Comparison of ENCODE assay signal across 9 cellular contexts in the genomic region with DNA sequence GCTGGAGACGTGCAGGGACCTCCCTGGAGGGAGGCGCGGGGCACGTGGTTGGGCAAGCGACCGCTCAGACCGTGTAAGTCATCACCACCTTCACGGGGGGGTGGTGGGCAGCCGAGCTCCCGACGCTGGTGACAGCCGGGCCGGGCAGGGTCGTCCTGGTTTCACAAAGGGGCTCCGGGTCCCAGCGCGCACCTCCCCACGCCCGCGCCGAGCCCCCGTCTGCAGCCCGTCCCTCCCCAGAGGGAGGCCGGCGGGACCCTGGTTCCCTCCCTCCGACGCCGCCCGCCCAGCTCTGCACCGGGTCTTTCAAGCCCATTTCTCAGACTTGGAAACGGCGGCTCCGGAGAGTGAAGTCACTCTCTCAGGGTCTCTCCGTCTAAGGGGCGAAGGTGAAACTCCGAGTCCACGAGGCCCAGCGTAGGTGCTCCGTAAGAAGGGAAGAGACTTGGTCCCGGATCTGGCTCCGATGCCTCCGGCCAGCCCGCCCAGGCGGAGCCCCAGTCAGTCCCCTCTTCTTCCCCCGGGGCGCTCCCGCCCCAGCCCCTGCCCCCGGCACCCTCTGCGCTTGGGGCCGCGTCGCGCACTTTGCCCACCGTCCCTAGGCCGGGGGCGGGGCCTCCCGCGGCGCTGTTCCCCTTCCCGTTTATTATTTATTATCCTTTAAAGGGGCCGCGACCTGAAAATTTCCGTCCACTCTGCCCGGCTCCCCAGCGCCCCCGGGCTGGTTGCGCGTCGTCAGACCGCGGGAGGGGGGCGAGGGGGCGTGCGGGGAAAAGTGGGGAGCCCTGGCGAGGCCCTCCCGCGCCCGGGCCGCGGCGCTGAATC. TPM values are rescaled to one million over a fixed set of nuclear protein-coding genes. Genes with fewer than 3 reads are reported as not detected.
DNase-seq lines count a peak whose midpoint lies in the region; ATAC-seq, FAIRE-seq and TF ChIP-seq lines count a peak whose summit lies in the region.
"Had no signal": no experiment of that assay in that cellular context is flagged by ENCODE, and none has a peak within 500 bp of the region (broad histone marks: within the 10 kb centered on the region; RNA-seq: fewer than 3 reads in every experiment).

No MANE protein-coding gene starts in this region.

- peaks cover 0 to 13% (median 10%) of the 10 kb centered on the region in 45 donors for H3K27me3 ChIP-seq in dorsolateral prefrontal cortex
- no peaks in the 10 kb centered on the region for H3K27me3 ChIP-seq in HepG2 (ENCODE audit: control insufficient read depth in 1 of 2, insufficient read depth in 2 of 2, low read length in 2 of 2)

- H3K79me2 ChIP-seq in HepG2 (ENCODE audit: insufficient read depth, low read length): peaks cover 48% of the 10 kb centered on the region

- H3K36me3 ChIP-seq in HepG2 (replicated peaks in 1 of 2; ENCODE audit: control insufficient read depth in 1 of 2, insufficient read depth in 2 of 2, low read length in 2 of 2): peaks cover 1 to 16% of the 10 kb centered on the region in 2 experiments; a peak in 4 of 5 replicates

- no TSS peak for BruUV-seq in HepG2 (replicated peaks; lab: Mats Ljungman, UMichigan)

- TF ChIP-seq POLR2A in HepG2 (IDR thresholded peaks at IDR 0.05; ENCODE audit: insufficient read depth in 1 of 2, low read depth in 2 of 2, low read length in 2 of 2): peak in 1 of 2 experiments; percentile 33; a peak in 2 of 4 replicates

- H3K4me3 ChIP-seq in dorsolateral prefrontal cortex (peak overlapping the region; percentile 61 to 95 (median 81)), HepG2 (replicated peaks in 1 of 3; ENCODE audit: insufficient read depth in 1 of 3, low read depth in 2 of 3, low read length in 3 of 3) (peak overlapping the region; percentile 88 to 98 (median 96))

- in situ Hi-C loops in HepG2 (cut with HindIII; ENCODE audit: extremely low pct_ligation_motif_present, low pct_unique_long_range_greater_than_20kb): loop anchor here (5.0 kb wide), 1 partner anchor 37 kb away; no protein-coding TSS in a partner anchor

- intact Hi-C loops in dorsolateral prefrontal cortex (cut with DNase I): loop anchor here in 1 of 2 donors (10.0 kb wide), 2 partner anchors 260 to 310 kb away; partner anchors contain the start of genes CBARP and RNF126
- intact Hi-C loops in HepG2 (cut with micrococcal nuclease; ENCODE audit: unreplicated experiment): loop anchor here (10.0 kb wide), 1 partner anchor 260 kb away; the partner anchor contains the start of gene RNF126

- H3K4me2 ChIP-seq in HepG2 (ENCODE audit: low read depth, low read length): peak overlapping the region; percentile 85

- POLR2A ChIA-PET in HepG2 (lab: Yijun Ruan, JAX): interaction anchor here (0.6 to 4.6 kb wide), 8 partner anchors 10 to 58 kb away, joined by 3 to 61 read pairs (median 6); partner anchors contain the start of gene WDR18

- no peak; the same call in 1 of the 2 replicates for TF ChIP-seq RAD21 in HepG2 (CRISPR knock-in tag; IDR thresholded peaks at IDR 0.05)

- no peak overlapping the region for H2AFZ ChIP-seq in HepG2 (ENCODE audit: low read length)

- H3K27ac ChIP-seq in C4-2B (peak overlapping the region; percentile 91), dorsolateral prefrontal cortex (peak overlapping the region in 55 of 59 donors; percentile 23 to 88 (median 77)), HepG2 (ENCODE audit: extremely low read length, insufficient read depth, low read length) (peak overlapping the region; percentile 92)

- DNase-seq in GM19239 (ENCODE audit: insufficient read length, low spot score) (peak; percentile 94), NCI-H526 (lab: John Stamatoyannopoulos, UW) (peak; percentile 72 to 87), dorsolateral prefrontal cortex (peak; percentile 69 to 86 (median 76)), HepG2 (ENCODE audit: low spot score) (peak; percentile 82)
- DNase-seq in activated CD4-positive, alpha-beta T cell treated with anti-CD3 and anti-CD28 coated beads, Interleukin-2, amount 50 U/mL, for 1 hour: peak; percentile 70
- peak; percentile 70 to 72 for DNase-seq in stimulated activated CD4-positive, alpha-beta T cell treated with anti-CD3 and anti-CD28 coated beads, Interleukin-4, amount 100 ng/mL, for 4 hours

- H4K20me1 ChIP-seq in HepG2 (ENCODE audit: insufficient read depth, low read length): peaks cover 10% of the 10 kb centered on the region; the same call in 1 of the 2 replicates

- TF ChIP-seq EP300 in HepG2 (IDR thresholded peaks at IDR 0.05; ENCODE audit: low read depth in 2 of 2, low read length in 2 of 2) (peak in 1 of 2 experiments; percentile 32; a peak in 2 of 4 replicates), HepG2 (CRISPR knock-in tag; IDR thresholded peaks at IDR 0.05; ENCODE audit: borderline replicate concordance) (no peak; the same call in 1 of the 2 replicates)

- CTCF ChIA-PET in HepG2 (lab: Yijun Ruan, JAX; ENCODE audit: low intra/inter-chr PET ratio, low total read pairs): interaction anchor here (3.5 kb wide), 1 partner anchor 58 kb away, joined by 14 read pairs; the partner anchor contains the start of gene WDR18

- H3K9me3 ChIP-seq in HepG2 (ENCODE audit: low read length): no peaks in the 10 kb centered on the region

- TF ChIP-seq CTCF in C4-2B (conservative IDR thresholded peaks at IDR 0.05): no peak
- TF ChIP-seq CTCF in dorsolateral prefrontal cortex (IDR thresholded peaks at IDR 0.05 in 54 of 56, conservative IDR thresholded peaks at IDR 0.05 in 2 of 56; ENCODE audit: low read depth in 1 of 56, partially characterized antibody in 56 of 56): peak in 23 of 56 donors; percentile 4 to 51 (median 15)
- TF ChIP-seq CTCF in HepG2 (CRISPR knock-in tag; IDR thresholded peaks at IDR 0.05): no peak

- H3K4me1 ChIP-seq in HepG2 (ENCODE audit: insufficient read depth, low read length): peaks cover 41% of the 10 kb centered on the region

- FAIRE-seq in GM19239 (lab: Jason Lieb, UNC) (peak; percentile 93), HepG2 (lab: Jason Lieb, UNC) (no peak)

- peak overlapping the region; percentile 98 for H3K9ac ChIP-seq in HepG2 (ENCODE audit: insufficient read depth, low read depth, low read length)

- WGBS in HepG2 (ENCODE audit: low lambda C conversion rate): 0% methylated on average over 15 of the region's 81 CpGs

- ATAC-seq in HG03457 (IDR thresholded peaks at IDR 0.05; ENCODE audit: unreplicated experiment): peak; percentile 37
- peak; percentile 63 for ATAC-seq in HepG2

RNA-seq across cellular contexts. Expression of gene ARID3A, which starts 0.5 kb away (rescaled TPM):
- total RNA-seq in dorsolateral prefrontal cortex (10 to 100 TPM in 40 of 120 experiments, 1 to 10 TPM in 80; 3.8 to 17.6 (median 8.7) TPM), HepG2 (2016; rRNA removed; fragmentation: Illumina TruSeq; extraction: Trizol) (53.8 and 71.3 TPM in 2 replicates)
- total RNA-seq in HepG2 (2016; cell fraction: cytosol; rRNA removed; fragmentation: Illumina TruSeq; extraction: Trizol; ENCODE audit: low read depth): 26.5 and 31.5 TPM in 2 replicates
- total RNA-seq in HepG2 (2016; cell fraction: insoluble cytoplasmic fraction; rRNA removed; fragmentation: Illumina TruSeq; extraction: Trizol): 41.5 and 68.9 TPM in 2 replicates
- total RNA-seq in HepG2 (2016; cell fraction: membrane; rRNA removed; fragmentation: Illumina TruSeq; extraction: Trizol): 56.8 and 62.2 TPM in 2 replicates
- total RNA-seq in HepG2 (2016; cell fraction: nucleus; rRNA removed; fragmentation: Illumina TruSeq; extraction: Trizol): 35.6 and 47.1 TPM in 2 replicates
- 77.9 and 102 TPM in 2 replicates for polyA plus RNA-seq in HepG2 (2011; rRNA removed)
- 44.7 and 68.0 TPM in 2 replicates for polyA plus RNA-seq in HepG2 (2011; cell fraction: cytosol; rRNA removed)
- 150 and 160 TPM in 2 replicates for polyA plus RNA-seq in HepG2 (2011; cell fraction: nucleus; rRNA removed)
- 78.6 and 99.3 TPM in 2 replicates for polyA plus RNA-seq in HepG2 (2012)
- polyA plus RNA-seq in HepG2 (2016; cell fraction: cytosol; fragmentation: Illumina TruSeq; extraction: Trizol; ENCODE audit: low read depth): 31.0 and 31.3 TPM in 2 replicates
- polyA plus RNA-seq in HepG2 (2016; cell fraction: insoluble cytoplasmic fraction; fragmentation: Illumina TruSeq; extraction: Trizol; ENCODE audit: low read depth): 58.1 and 70.4 TPM in 2 replicates
- 47.1 and 58.2 TPM in 2 replicates for polyA plus RNA-seq in HepG2 (2016; cell fraction: membrane; fragmentation: Illumina TruSeq; extraction: Trizol; ENCODE audit: low read depth)
- polyA plus RNA-seq in HepG2 (2016; cell fraction: nucleus; fragmentation: Illumina TruSeq; extraction: Trizol; ENCODE audit: insufficient read depth, low read depth): 76.0 and 89.6 TPM in 2 replicates
- polyA minus RNA-seq in HepG2 (2011; rRNA and poly(A)+ RNA removed; ENCODE audit: low replicate concordance): 15.5 and 299 TPM in 2 replicates
- 163 and 199 TPM in 2 replicates for polyA minus RNA-seq in HepG2 (2011; cell fraction: cytosol; rRNA and poly(A)+ RNA removed)
- 48.5 and 77.1 TPM in 2 replicates for polyA minus RNA-seq in HepG2 (2011; cell fraction: nucleus; rRNA and poly(A)+ RNA removed)

RNA-seq across cellular contexts. Expression of gene KISS1R, which starts 8.2 kb away (rescaled TPM):
- total RNA-seq in dorsolateral prefrontal cortex (1 to 10 TPM in 59 of 120 experiments, under 1 TPM in 56, not detected in 5; 0.29 to 3.5 (median 1.0) TPM), HepG2 (2016; rRNA removed; fragmentation: Illumina TruSeq; extraction: Trizol) (3.9 and 10.2 TPM in 2 replicates)
- total RNA-seq in HepG2 (2016; cell fraction: cytosol; rRNA removed; fragmentation: Illumina TruSeq; extraction: Trizol; ENCODE audit: low read depth): 4.7 and 5.1 TPM in 2 replicates
- 3.2 and 9.6 TPM in 2 replicates for total RNA-seq in HepG2 (2016; cell fraction: insoluble cytoplasmic fraction; rRNA removed; fragmentation: Illumina TruSeq; extraction: Trizol)
- 7.1 and 8.6 TPM in 2 replicates for total RNA-seq in HepG2 (2016; cell fraction: membrane; rRNA removed; fragmentation: Illumina TruSeq; extraction: Trizol)
- 8.2 and 8.4 TPM in 2 replicates for total RNA-seq in HepG2 (2016; cell fraction: nucleus; rRNA removed; fragmentation: Illumina TruSeq; extraction: Trizol)
- 1.1 and 1.5 TPM in 2 replicates for polyA plus RNA-seq in HepG2 (2011; rRNA removed)
- polyA plus RNA-seq in HepG2 (2011; cell fraction: cytosol; rRNA removed): 1.6 and 3.0 TPM in 2 replicates
- 10.4 and 11.9 TPM in 2 replicates for polyA plus RNA-seq in HepG2 (2011; cell fraction: nucleus; rRNA removed)
- polyA plus RNA-seq in HepG2 (2012): 2.8 and 4.0 TPM in 2 replicates
- polyA plus RNA-seq in HepG2 (2016; cell fraction: cytosol; fragmentation: Illumina TruSeq; extraction: Trizol; ENCODE audit: low read depth): 3.6 and 4.4 TPM in 2 replicates
- 4.2 and 5.9 TPM in 2 replicates for polyA plus RNA-seq in HepG2 (2016; cell fraction: insoluble cytoplasmic fraction; fragmentation: Illumina TruSeq; extraction: Trizol; ENCODE audit: low read depth)
- 4.5 and 6.0 TPM in 2 replicates for polyA plus RNA-seq in HepG2 (2016; cell fraction: membrane; fragmentation: Illumina TruSeq; extraction: Trizol; ENCODE audit: low read depth)
- polyA plus RNA-seq in HepG2 (2016; cell fraction: nucleus; fragmentation: Illumina TruSeq; extraction: Trizol; ENCODE audit: insufficient read depth, low read depth): 15.3 and 19.1 TPM in 2 replicates
- 5.9 TPM in 1 of 2 replicates, not detected in the other for polyA minus RNA-seq in HepG2 (2011; rRNA and poly(A)+ RNA removed; ENCODE audit: low replicate concordance)
- polyA minus RNA-seq in HepG2 (2011; cell fraction: cytosol; rRNA and poly(A)+ RNA removed): 2.4 and 3.7 TPM in 2 replicates
- polyA minus RNA-seq in HepG2 (2011; cell fraction: nucleus; rRNA and poly(A)+ RNA removed): 0.50 and 0.77 TPM in 2 replicates

RNA-seq across cellular contexts. Expression of gene R3HDM4, which starts 12.3 kb away (rescaled TPM):
- total RNA-seq in dorsolateral prefrontal cortex (10 to 100 TPM; 26.1 to 60.5 (median 37.5) TPM), HepG2 (2016; rRNA removed; fragmentation: Illumina TruSeq; extraction: Trizol) (21.8 and 26.2 TPM in 2 replicates)
- total RNA-seq in HepG2 (2016; cell fraction: cytosol; rRNA removed; fragmentation: Illumina TruSeq; extraction: Trizol; ENCODE audit: low read depth): 17.5 and 31.0 TPM in 2 replicates
- total RNA-seq in HepG2 (2016; cell fraction: insoluble cytoplasmic fraction; rRNA removed; fragmentation: Illumina TruSeq; extraction: Trizol): 22.0 and 24.7 TPM in 2 replicates
- 29.7 and 34.2 TPM in 2 replicates for total RNA-seq in HepG2 (2016; cell fraction: membrane; rRNA removed; fragmentation: Illumina TruSeq; extraction: Trizol)
- total RNA-seq in HepG2 (2016; cell fraction: nucleus; rRNA removed; fragmentation: Illumina TruSeq; extraction: Trizol): 16.4 and 18.7 TPM in 2 replicates
- 26.9 and 40.4 TPM in 2 replicates for polyA plus RNA-seq in HepG2 (2011; rRNA removed)
- polyA plus RNA-seq in HepG2 (2011; cell fraction: cytosol; rRNA removed): 30.7 and 39.0 TPM in 2 replicates
- polyA plus RNA-seq in HepG2 (2011; cell fraction: nucleus; rRNA removed): 57.8 and 68.0 TPM in 2 replicates
- 22.6 and 31.3 TPM in 2 replicates for polyA plus RNA-seq in HepG2 (2012)
- polyA plus RNA-seq in HepG2 (2016; cell fraction: cytosol; fragmentation: Illumina TruSeq; extraction: Trizol; ENCODE audit: low read depth): 24.5 and 25.3 TPM in 2 replicates
- polyA plus RNA-seq in HepG2 (2016; cell fraction: insoluble cytoplasmic fraction; fragmentation: Illumina TruSeq; extraction: Trizol; ENCODE audit: low read depth): 39.3 and 43.4 TPM in 2 replicates
- 44.4 and 45.0 TPM in 2 replicates for polyA plus RNA-seq in HepG2 (2016; cell fraction: membrane; fragmentation: Illumina TruSeq; extraction: Trizol; ENCODE audit: low read depth)
- polyA plus RNA-seq in HepG2 (2016; cell fraction: nucleus; fragmentation: Illumina TruSeq; extraction: Trizol; ENCODE audit: insufficient read depth, low read depth): 58.7 and 76.5 TPM in 2 replicates
- 15.6 and 40.4 TPM in 2 replicates for polyA minus RNA-seq in HepG2 (2011; rRNA and poly(A)+ RNA removed; ENCODE audit: low replicate concordance)
- 11.7 and 15.6 TPM in 2 replicates for polyA minus RNA-seq in HepG2 (2011; cell fraction: cytosol; rRNA and poly(A)+ RNA removed)
- polyA minus RNA-seq in HepG2 (2011; cell fraction: nucleus; rRNA and poly(A)+ RNA removed): 8.1 and 9.8 TPM in 2 replicates

RNA-seq across cellular contexts. Expression of gene RNU6-9, which starts 32.0 kb away (rescaled TPM):
- total RNA-seq in dorsolateral prefrontal cortex (not detected), HepG2 (2016; rRNA removed; fragmentation: Illumina TruSeq; extraction: Trizol) (under 0.01 TPM in 1 of 2 replicates, not detected in the other)
- total RNA-seq in HepG2 (2016; cell fraction: cytosol; rRNA removed; fragmentation: Illumina TruSeq; extraction: Trizol; ENCODE audit: low read depth): under 0.01 TPM in 2 replicates
- total RNA-seq in HepG2 (2016; cell fraction: insoluble cytoplasmic fraction; rRNA removed; fragmentation: Illumina TruSeq; extraction: Trizol): under 0.01 TPM in 1 of 2 replicates, not detected in the other
- under 0.01 TPM in 1 of 2 replicates, not detected in the other for total RNA-seq in HepG2 (2016; cell fraction: membrane; rRNA removed; fragmentation: Illumina TruSeq; extraction: Trizol)
- not detected in 2 replicates for total RNA-seq in HepG2 (2016; cell fraction: nucleus; rRNA removed; fragmentation: Illumina TruSeq; extraction: Trizol)
- not detected in 2 replicates for polyA plus RNA-seq in HepG2 (2011; rRNA removed)
- not detected in 2 replicates for polyA plus RNA-seq in HepG2 (2011; cell fraction: cytosol; rRNA removed)
- polyA plus RNA-seq in HepG2 (2011; cell fraction: nucleus; rRNA removed): not detected in 2 replicates
- not detected in 2 replicates for polyA plus RNA-seq in HepG2 (2012)
- polyA plus RNA-seq in HepG2 (2016; cell fraction: cytosol; fragmentation: Illumina TruSeq; extraction: Trizol; ENCODE audit: low read depth): not detected in 2 replicates
- polyA plus RNA-seq in HepG2 (2016; cell fraction: insoluble cytoplasmic fraction; fragmentation: Illumina TruSeq; extraction: Trizol; ENCODE audit: low read depth): not detected in 2 replicates
- polyA plus RNA-seq in HepG2 (2016; cell fraction: membrane; fragmentation: Illumina TruSeq; extraction: Trizol; ENCODE audit: low read depth): not detected in 2 replicates
- polyA plus RNA-seq in HepG2 (2016; cell fraction: nucleus; fragmentation: Illumina TruSeq; extraction: Trizol; ENCODE audit: insufficient read depth, low read depth): not detected in 2 replicates
- under 0.01 TPM in 1 of 2 replicates, not detected in the other for polyA minus RNA-seq in HepG2 (2011; rRNA and poly(A)+ RNA removed; ENCODE audit: low replicate concordance)
- polyA minus RNA-seq in HepG2 (2011; cell fraction: cytosol; rRNA and poly(A)+ RNA removed): under 0.01 TPM in 1 of 2 replicates, not detected in the other
- polyA minus RNA-seq in HepG2 (2011; cell fraction: nucleus; rRNA and poly(A)+ RNA removed): not detected in 2 replicates
- total RNA-seq: activated CD8-positive, alpha-beta memory T cell treated with anti-CD3 and anti-CD28 coated beads for 36 hours had no signal

RNA-seq across cellular contexts. Expression of gene MED16, which starts 32.3 kb away (rescaled TPM):
- total RNA-seq in dorsolateral prefrontal cortex (100 to 1,000 TPM in 1 of 120 experiments, 10 to 100 TPM in 119; 48.8 to 100 (median 63.9) TPM), HepG2 (2016; rRNA removed; fragmentation: Illumina TruSeq; extraction: Trizol) (14.8 and 18.4 TPM in 2 replicates)
- total RNA-seq in HepG2 (2016; cell fraction: cytosol; rRNA removed; fragmentation: Illumina TruSeq; extraction: Trizol; ENCODE audit: low read depth): 6.4 and 6.7 TPM in 2 replicates
- 14.0 and 16.4 TPM in 2 replicates for total RNA-seq in HepG2 (2016; cell fraction: insoluble cytoplasmic fraction; rRNA removed; fragmentation: Illumina TruSeq; extraction: Trizol)
- total RNA-seq in HepG2 (2016; cell fraction: membrane; rRNA removed; fragmentation: Illumina TruSeq; extraction: Trizol): 12.3 and 14.3 TPM in 2 replicates
- 11.3 and 13.2 TPM in 2 replicates for total RNA-seq in HepG2 (2016; cell fraction: nucleus; rRNA removed; fragmentation: Illumina TruSeq; extraction: Trizol)
- polyA plus RNA-seq in HepG2 (2011; rRNA removed): 13.3 and 16.9 TPM in 2 replicates
- 17.9 and 30.0 TPM in 2 replicates for polyA plus RNA-seq in HepG2 (2011; cell fraction: cytosol; rRNA removed)
- 45.6 and 56.5 TPM in 2 replicates for polyA plus RNA-seq in HepG2 (2011; cell fraction: nucleus; rRNA removed)
- polyA plus RNA-seq in HepG2 (2012): 19.2 and 24.7 TPM in 2 replicates
- 7.2 and 8.1 TPM in 2 replicates for polyA plus RNA-seq in HepG2 (2016; cell fraction: cytosol; fragmentation: Illumina TruSeq; extraction: Trizol; ENCODE audit: low read depth)
- 21.8 and 29.1 TPM in 2 replicates for polyA plus RNA-seq in HepG2 (2016; cell fraction: insoluble cytoplasmic fraction; fragmentation: Illumina TruSeq; extraction: Trizol; ENCODE audit: low read depth)
- 15.5 and 16.0 TPM in 2 replicates for polyA plus RNA-seq in HepG2 (2016; cell fraction: membrane; fragmentation: Illumina TruSeq; extraction: Trizol; ENCODE audit: low read depth)
- polyA plus RNA-seq in HepG2 (2016; cell fraction: nucleus; fragmentation: Illumina TruSeq; extraction: Trizol; ENCODE audit: insufficient read depth, low read depth): 24.9 and 32.1 TPM in 2 replicates
- 17.7 and 77.2 TPM in 2 replicates for polyA minus RNA-seq in HepG2 (2011; rRNA and poly(A)+ RNA removed; ENCODE audit: low replicate concordance)
- polyA minus RNA-seq in HepG2 (2011; cell fraction: cytosol; rRNA and poly(A)+ RNA removed): 45.1 and 51.0 TPM in 2 replicates
- 14.5 and 15.0 TPM in 2 replicates for polyA minus RNA-seq in HepG2 (2011; cell fraction: nucleus; rRNA and poly(A)+ RNA removed)

Comparison
In these comparisons a context has a peak if more than half of its experiments do, and no peak if none do; other contexts are left out.
1. Peak in every context shown above with its lines: DNase-seq, ATAC-seq, H3K4me3 ChIP-seq and H3K27ac ChIP-seq.